11 cellular contexts compared by ENCODE assay signal in the genomic region with DNA sequence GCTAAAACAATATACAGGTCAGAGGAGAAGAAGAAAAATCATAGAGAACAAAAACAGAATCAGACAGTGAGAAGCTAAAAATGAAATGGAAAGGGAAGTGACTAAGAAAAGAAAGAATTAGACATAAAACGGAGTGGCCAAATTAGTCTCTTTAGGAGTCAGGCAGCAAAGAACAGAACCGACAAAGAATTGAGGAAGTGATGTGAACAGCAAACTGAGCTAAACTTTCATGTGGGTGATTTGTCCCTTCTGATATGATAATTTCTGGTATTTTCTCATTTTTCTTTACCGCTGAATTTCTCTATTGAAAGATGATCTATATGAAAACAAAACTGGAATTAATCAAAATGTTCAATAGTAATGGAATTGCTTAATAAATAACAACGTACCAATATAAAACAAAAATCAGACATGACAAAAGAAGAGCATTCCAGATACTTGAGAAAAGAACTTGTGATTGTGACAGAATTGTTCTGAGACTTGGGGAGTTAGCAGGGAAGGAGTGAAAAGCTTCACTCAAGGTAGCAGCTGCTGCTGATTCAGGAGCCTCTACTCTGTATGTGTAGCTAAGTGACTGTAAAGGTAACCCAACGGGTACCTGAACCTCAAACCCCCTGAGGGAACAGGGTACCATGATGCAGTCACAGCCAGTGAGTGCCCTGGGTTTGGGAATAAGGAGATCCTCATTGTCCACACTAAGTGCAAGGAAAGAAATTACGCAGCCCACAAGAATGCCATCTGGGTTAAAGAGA. TPM values are rescaled to one million over a fixed set of nuclear protein-coding genes. Genes with fewer than 3 reads are reported as not detected.
A peak's percentile ranks its signal among the peaks of the same experiment; 100 is the strongest.
DNase-seq lines count a peak whose midpoint lies in the region; ATAC-seq and TF ChIP-seq lines count a peak whose summit lies in the region.
"Had no signal": no experiment of that assay in that cellular context is flagged by ENCODE, and none has a peak within 500 bp of the region (broad histone marks: within the 10 kb centered on the region; RNA-seq: fewer than 3 reads in every experiment).

No MANE protein-coding gene starts in this region.

- H3K4me3 ChIP-seq in osteoblast (ENCODE audit: insufficient read depth, low read length) (no peak overlapping the region), BE2C (ENCODE audit: low read depth, low read length) (no peak overlapping the region), uterus (no peak overlapping the region)
- H3K4me3 ChIP-seq: GM23338 had no signal

- DNase-seq in activated CD4-positive, alpha-beta T cell treated with anti-CD3 and anti-CD28 coated beads, Interleukin-2, amount 10 ng/mL, durations not matched to agents 24 days and 14 days = no peak
- DNase-seq in activated CD4-positive, alpha-beta T cell treated with anti-CD3 and anti-CD28 coated beads for 4 hours = no peak
- DNase-seq in Kasumi-1 (lab: John Stamatoyannopoulos, UW) (peak; percentile 48 to 65), osteoblast (ENCODE audit: insufficient read length, low spot score, missing footprints) (peak; percentile 22), GF-D8 (lab: John Stamatoyannopoulos, UW) (no peak), BE2C (no peak), uterus (no peak)
- DNase-seq: T1000 had no signal

- peak; percentile 89 for ATAC-seq in GM21717 (IDR thresholded peaks at IDR 0.05; ENCODE audit: unreplicated experiment)
- ATAC-seq: GM23338 had no signal

- peaks cover 46% of the 10 kb centered on the region for H3K79me2 ChIP-seq in osteoblast (ENCODE audit: insufficient read depth, low read length)

- no peaks in the 10 kb centered on the region for H3K9me3 Mint-ChIP-seq in activated CD4-positive, alpha-beta T cell treated with anti-CD3 and anti-CD28 coated beads, Interleukin-2, amount 10 ng/mL, durations not matched to agents 24 days and 14 days
- H3K9me3 Mint-ChIP-seq: GM23338 had no signal

- H3K36me3 Mint-ChIP-seq in activated CD4-positive, alpha-beta T cell treated with anti-CD3 and anti-CD28 coated beads, Interleukin-2, amount 10 ng/mL, durations not matched to agents 24 days and 14 days (ENCODE audit: low read depth) = peaks cover 46% of the 10 kb centered on the region

- peaks cover 8% of the 10 kb centered on the region for H4K20me1 ChIP-seq in osteoblast (ENCODE audit: insufficient read depth, low read length)

- H3K27ac Mint-ChIP-seq in activated CD4-positive, alpha-beta T cell treated with anti-CD3 and anti-CD28 coated beads, Interleukin-2, amount 10 ng/mL, durations not matched to agents 24 days and 14 days = peak overlapping the region; percentile 60
- H3K27ac Mint-ChIP-seq: GM23338 had no signal

- H2AFZ ChIP-seq in osteoblast (ENCODE audit: low read length) = no peak overlapping the region
- H2AFZ ChIP-seq: GM23338, parathyroid adenoma had no signal

- no peaks in the 10 kb centered on the region for H3K27me3 Mint-ChIP-seq in activated CD4-positive, alpha-beta T cell treated with anti-CD3 and anti-CD28 coated beads, Interleukin-2, amount 10 ng/mL, durations not matched to agents 24 days and 14 days

- H3K9me3 ChIP-seq in osteoblast (ENCODE audit: low read depth, low read length) = no peaks in the 10 kb centered on the region
- H3K9me3 ChIP-seq in BE2C = no peaks in the 10 kb centered on the region
- H3K9me3 ChIP-seq in uterus = no peaks in the 10 kb centered on the region

- no peaks in the 10 kb centered on the region for H3K27me3 ChIP-seq in osteoblast (ENCODE audit: insufficient read depth, low read length)
- no peaks in the 10 kb centered on the region for H3K27me3 ChIP-seq in BE2C
- H3K27me3 ChIP-seq in uterus = no peaks in the 10 kb centered on the region

- H3K27ac ChIP-seq in osteoblast (ENCODE audit: low read depth, low read length) (no peak overlapping the region), uterus (no peak overlapping the region)
- H3K27ac ChIP-seq: parathyroid adenoma had no signal

- H3K4me3 Mint-ChIP-seq in activated CD4-positive, alpha-beta T cell treated with anti-CD3 and anti-CD28 coated beads, Interleukin-2, amount 10 ng/mL, durations not matched to agents 24 days and 14 days = peak overlapping the region; percentile 50
- H3K4me3 Mint-ChIP-seq: GM23338 had no signal

- TF ChIP-seq CTCF in osteoblast (IDR thresholded peaks at IDR 0.05; ENCODE audit: extremely low read depth, low read depth, low read length) = no peak
- TF ChIP-seq CTCF in BE2C (IDR thresholded peaks at IDR 0.05; ENCODE audit: low read depth, low read length) = no peak
- TF ChIP-seq CTCF in uterus (IDR thresholded peaks at IDR 0.05) = no peak

- H3K4me1 Mint-ChIP-seq in activated CD4-positive, alpha-beta T cell treated with anti-CD3 and anti-CD28 coated beads, Interleukin-2, amount 10 ng/mL, durations not matched to agents 24 days and 14 days = peaks cover 56% of the 10 kb centered on the region

- H3K4me1 ChIP-seq in osteoblast (ENCODE audit: insufficient read depth, low read length) (no peaks in the 10 kb centered on the region), BE2C (0 out of 2 replicates have a peak, but pooled peaks cover 5% of the 10 kb centered on the region), uterus (peaks cover 0 to 6% of the 10 kb centered on the region in 2 donors)

- H3K36me3 ChIP-seq in osteoblast (ENCODE audit: insufficient read depth, low read length) (no peaks in the 10 kb centered on the region), BE2C (peaks cover 3% of the 10 kb centered on the region; the same call in 1 of the 2 replicates), uterus (no peaks in the 10 kb centered on the region)

- H3K4me2 ChIP-seq in osteoblast (ENCODE audit: insufficient read depth, low read length) = no peak overlapping the region
- H3K4me2 ChIP-seq: GM23338 had no signal

- intact Hi-C loops in activated CD4-positive, alpha-beta T cell treated with anti-CD3 and anti-CD28 coated beads, Interleukin-2, amount 10 ng/mL, durations not matched to agents 24 days and 14 days (cut with micrococcal nuclease) = no loop called here
- intact Hi-C loops in uterus (cut with DNase I; ENCODE audit: low total_unique reads) = no loop called here

- no peak for TF ChIP-seq POLR2A in uterus (IDR thresholded peaks at IDR 0.05)

RNA-seq across cellular contexts. Expression of gene TAPT1, which starts 8.8 kb away (rescaled TPM):
- total RNA-seq in activated CD4-positive, alpha-beta T cell treated with anti-CD3 and anti-CD28 coated beads, Interleukin-2, amount 10 ng/mL, durations not matched to agents 24 days and 14 days = 27.2 and 29.3 TPM in 2 replicates
- total RNA-seq in osteoblast (18.0 and 19.5 TPM in 2 replicates), uterus (10 to 100 TPM; 28.2 to 68.5 (median 63.5) TPM)
- polyA plus RNA-seq in BE2C (2012; ENCODE audit: insufficient read depth, insufficient read length, low read depth) = 18.3 TPM

Comparison
In these comparisons a context has a peak if more than half of its experiments do, and no peak if none do; other contexts are left out.
1. DNase-seq: peak in Kasumi-1 (2 of 2) and osteoblast (single experiment); none in activated CD4-positive, alpha-beta T cell treated with anti-CD3 and anti-CD28 coated beads, Interleukin-2, amount 10 ng/mL, durations not matched to agents 24 days and 14 days (single experiment), activated CD4-positive, alpha-beta T cell treated with anti-CD3 and anti-CD28 coated beads for 4 hours (0 of 2), GF-D8 (single experiment), BE2C (single experiment) and uterus (0 of 2).